ENCODE assay signal across 8 cellular contexts in the genomic region with DNA sequence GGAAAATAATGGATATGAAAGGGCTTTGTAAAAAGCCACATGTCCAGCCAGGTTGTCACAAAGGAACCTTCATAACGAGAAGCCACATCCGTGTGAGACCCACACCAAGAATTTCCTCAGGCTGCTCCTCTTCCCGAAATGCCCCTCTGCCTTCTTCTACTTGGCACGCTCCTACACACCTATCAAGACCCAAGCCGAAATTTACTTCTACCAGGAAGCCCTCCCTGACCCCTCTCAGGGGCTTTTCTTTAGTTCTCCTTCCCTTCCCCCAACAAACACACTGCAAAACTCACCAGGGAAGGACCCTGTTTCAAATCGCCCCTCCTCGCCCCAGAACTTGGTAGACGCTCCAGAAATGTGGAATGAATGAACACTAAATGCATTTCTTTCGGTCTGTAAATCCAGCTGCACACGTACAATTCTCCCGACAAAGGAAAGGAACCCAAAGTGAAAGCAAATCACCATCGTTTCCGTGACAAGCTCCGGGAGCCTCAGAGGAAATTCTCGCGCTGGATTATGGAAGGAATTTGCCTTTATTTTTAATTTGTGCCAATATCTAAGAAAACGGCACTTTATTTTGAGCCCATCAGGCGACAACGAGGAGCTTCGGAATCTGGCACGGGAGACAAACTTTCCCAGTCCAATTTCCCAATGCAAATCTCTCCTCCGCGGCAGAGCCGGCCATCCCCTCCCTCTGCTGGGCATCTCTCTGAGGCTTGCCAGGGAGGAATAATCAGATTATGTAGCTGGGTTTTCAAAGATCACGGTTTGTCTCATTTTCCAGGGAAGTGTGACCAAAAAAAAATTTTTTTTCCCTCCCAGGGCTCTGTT. TPM values are rescaled to one million over a fixed set of nuclear protein-coding genes. Genes with fewer than 3 reads are reported as not detected.
DNase-seq lines count a peak whose midpoint lies in the region; ATAC-seq and TF ChIP-seq lines count a peak whose summit lies in the region.

No MANE protein-coding gene starts in this region.

- peaks cover 7 to 39% (median 21%) of the 10 kb centered on the region in 7 donors for H3K27me3 ChIP-seq in heart right ventricle
- H3K27me3 ChIP-seq in brain microvascular endothelial cell (replicated peaks): peaks cover 19% of the 10 kb centered on the region
- H3K27me3 ChIP-seq in uterus: no peaks in the 10 kb centered on the region

- in situ Hi-C loops in brain microvascular endothelial cell (cut with HindIII; ENCODE audit: low pct_ligation_motif_present, low sequenced_read_pairs): no loop called here

- H3K4me3 ChIP-seq in heart right ventricle (peak overlapping the region; percentile 10 to 67 (median 54)), brain microvascular endothelial cell (ENCODE audit: low read depth, low read length) (peak overlapping the region; percentile 61), uterus (peak overlapping the region; percentile 39 to 41)

- H3K4me1 ChIP-seq in heart right ventricle (peaks cover 4 to 19% (median 13%) of the 10 kb centered on the region in 9 donors), uterus (no peaks in the 10 kb centered on the region)

- TF ChIP-seq POLR2A in uterus (IDR thresholded peaks at IDR 0.05): no peak

- TF ChIP-seq CTCF in heart right ventricle (IDR thresholded peaks at IDR 0.05) (peak in 5 of 9 donors; percentile 11 to 33 (median 18)), brain microvascular endothelial cell (IDR thresholded peaks at IDR 0.05; ENCODE audit: low read depth, low read length, missing control alignments) (peak; percentile 67), uterus (IDR thresholded peaks at IDR 0.05) (peak in 3 of 4 experiments; percentile 36 to 54 (median 44))

- no peaks in the 10 kb centered on the region for H3K36me3 ChIP-seq in heart right ventricle
- H3K36me3 ChIP-seq in brain microvascular endothelial cell (replicated peaks): no peaks in the 10 kb centered on the region
- no peaks in the 10 kb centered on the region for H3K36me3 ChIP-seq in uterus

- WGBS in heart right ventricle, 2 donors: 25 to 36% methylated on average over 25 of the region's 25 CpGs

- DNase-seq in heart right ventricle (no peak), Right ventricle myocardium inferior (ENCODE audit: missing footprints) (no peak), brain microvascular endothelial cell (no peak), lung microvascular endothelial cell (ENCODE audit: low read depth in 2 of 2) (peak; percentile 66 to 69), uterus (no peak)
- DNase-seq in central memory CD4-positive, alpha-beta T cell: no peak
- no peak for DNase-seq in activated CD4-positive, CD25-positive, alpha-beta regulatory T cell (lab: John Stamatoyannopoulos, UW)

- no peak for ATAC-seq in heart right ventricle
- ATAC-seq in Right ventricle myocardium inferior: no peak
- ATAC-seq in HG03097 (IDR thresholded peaks at IDR 0.05; ENCODE audit: low FRiP score, unreplicated experiment): no peak

- intact Hi-C loops in heart right ventricle (cut with DNase I) (loop anchor here in 1 of 10 donors (10.0 kb wide), 1 partner anchor 231 kb away; no protein-coding TSS in a partner anchor), Right ventricle myocardium inferior (cut with DNase I) (loop anchor here (10.0 kb wide), 1 partner anchor 331 kb away; no protein-coding TSS in a partner anchor), uterus (cut with DNase I; ENCODE audit: low total_unique reads) (no loop called here)

- H3K27ac ChIP-seq in heart right ventricle (peak overlapping the region in 5 of 10 donors; percentile 40 to 72 (median 54)), brain microvascular endothelial cell (peak overlapping the region; percentile 30), uterus (peak overlapping the region; percentile 66 to 82)

- H3K9me3 ChIP-seq in heart right ventricle (no peaks in the 10 kb centered on the region), uterus (no peaks in the 10 kb centered on the region)

RNA-seq across cellular contexts. Expression of a gene that starts 13.2 kb away (rescaled TPM):
- total RNA-seq in heart right ventricle: 1 to 10 TPM in 4 of 10 donors, under 1 TPM in 6; 0.15 to 1.7 (median 0.78) TPM
- polyA plus RNA-seq in heart right ventricle: under 1 TPM; 0.37 to 0.43 TPM
- total RNA-seq in Right ventricle myocardium inferior: 1.5 TPM
- total RNA-seq in lung microvascular endothelial cell: under 0.01 TPM in 2 replicates
- 10 to 100 TPM in 2 of 4 donors, 1 to 10 TPM in 2; 4.7 to 44.2 (median 22.9) TPM for total RNA-seq in uterus

Comparison
In these comparisons a context has a peak if more than half of its experiments do, and no peak if none do; other contexts are left out.
1. DNase-seq: peak in lung microvascular endothelial cell (2 of 2); none in heart right ventricle (0 of 2), Right ventricle myocardium inferior (single experiment), brain microvascular endothelial cell (single experiment), uterus (0 of 2), central memory CD4-positive, alpha-beta T cell (single experiment) and activated CD4-positive, CD25-positive, alpha-beta regulatory T cell (0 of 4).
2. Peak in every context shown above with its lines, with median percentiles within 50 percentile points of each other: H3K4me3 ChIP-seq and CTCF ChIP-seq.